ENCODE assay signal across 8 cellular contexts in genomic region chr11:60924110-60924905, GRCh38. TPM values are rescaled to one million over a fixed set of nuclear protein-coding genes. Genes with fewer than 3 reads are reported as not detected.
A peak's percentile ranks its signal among the peaks of the same experiment; 100 is the strongest.
DNase-seq lines count a peak whose midpoint lies in the region; ATAC-seq and TF ChIP-seq lines count a peak whose summit lies in the region.

TMEM132A (plus strand) TSS chr11:60924460; CDS start chr11:60924634, 174 bp downstream.

- DNase-seq in Caco-2 (peak; percentile 85 to 87), GM23248 (peak; percentile 86), NCI-H226 (peak; percentile 74), adipocyte (ENCODE audit: low read depth) (peak; percentile 87), Right ventricle myocardium superior (peak; percentile 83), omental fat pad (ENCODE audit: low spot score) (no peak)

- intact Hi-C loops in Caco-2 (cut with micrococcal nuclease; ENCODE audit: unreplicated experiment), result loop anchor here (1.0 kb wide), 1 partner anchor 10 kb away; the partner anchor contains the start of gene TMEM109
- intact Hi-C loops in Right ventricle myocardium superior (cut with DNase I), result no loop called here

- in situ Hi-C loops in GM23248 (cut with MboI), result no loop called here

- H3K9me3 Mint-ChIP-seq in Caco-2 (ENCODE audit: unreplicated experiment), result no peaks in the 10 kb centered on the region

- H3K27me3 Mint-ChIP-seq in Caco-2 (ENCODE audit: insufficient read depth, unreplicated experiment), result no peaks in the 10 kb centered on the region

- 2% methylated on average over 40 to 42 of the region's 69 CpGs for WGBS in GM23248 (ENCODE audit: low coverage in 1 of 2, low lambda C conversion rate in 2 of 2, missing lambda C conversion rate in 2 of 2), 2 experiments

- peak within 1 kb of the TSS; percentile 59 for H3K27ac Mint-ChIP-seq in Caco-2 (ENCODE audit: unreplicated experiment)

- BruUV-seq in Caco-2 (replicated peaks; lab: Mats Ljungman, UMichigan), result no TSS peak

- H4K20me1 ChIP-seq in GM23248 (ENCODE audit: insufficient read depth), result no peaks in the 10 kb centered on the region

- H3K4me1 ChIP-seq in Caco-2, result peaks cover 13% of the 10 kb centered on the region
- peaks cover 10% of the 10 kb centered on the region; the same call in 1 of the 2 replicates for H3K4me1 ChIP-seq in GM23248 (ENCODE audit: insufficient read depth)
- peaks cover 12% of the 10 kb centered on the region for H3K4me1 ChIP-seq in adipocyte (ENCODE audit: control insufficient read depth, insufficient read depth, low read length)

- H3K9ac ChIP-seq in GM23248, result peak within 1 kb of the TSS; percentile 60
- peak within 1 kb of the TSS; percentile 54 for H3K9ac ChIP-seq in adipocyte (ENCODE audit: low read length)

- peaks cover 11% of the 10 kb centered on the region for H3K79me2 ChIP-seq in GM23248 (ENCODE audit: insufficient read depth)

- POLR2A ChIA-PET in Caco-2 (lab: Charles Lee), result interaction anchor here (0.5 to 1.2 kb wide), 2 partner anchors 11 to 1085 kb away, joined by 3 to 12 read pairs; partner anchors contain the start of gene TMEM109

- TF ChIP-seq CTCF in Caco-2 (IDR thresholded peaks at IDR 0.05; ENCODE audit: insufficient read depth in 1 of 2, low read depth in 1 of 2, low read length in 1 of 2, severe bottlenecking in 1 of 2, unreplicated experiment in 1 of 2) (peak in 1 of 2 experiments; percentile 18), omental fat pad (IDR thresholded peaks at IDR 0.05) (no peak)

- peak within 1 kb of the TSS; percentile 64 for H3K4me2 ChIP-seq in GM23248 (ENCODE audit: unreplicated experiment)

- H2AFZ ChIP-seq in GM23248, result peak within 1 kb of the TSS; percentile 66

- H3K4me3 ChIP-seq in Caco-2 (ENCODE audit: low read depth, low read length) (peak within 1 kb of the TSS; percentile 71), GM23248 (peak within 1 kb of the TSS; percentile 72), adipocyte (ENCODE audit: low read length) (peak within 1 kb of the TSS; percentile 71)

- H3K27me3 ChIP-seq in Caco-2 (replicated peaks; ENCODE audit: control insufficient read depth, insufficient read depth, low read length) (no peaks in the 10 kb centered on the region), GM23248 (replicated peaks; ENCODE audit: insufficient read depth) (no peaks in the 10 kb centered on the region), adipocyte (replicated peaks; ENCODE audit: control insufficient read depth, insufficient read depth, low read length) (peaks cover 12% of the 10 kb centered on the region)

- peaks cover 13% of the 10 kb centered on the region for H3K4me1 Mint-ChIP-seq in Caco-2 (ENCODE audit: low read depth, unreplicated experiment)

- CTCF ChIA-PET in Caco-2 (lab: Charles Lee), result interaction anchor here (1.1 kb wide), 1 partner anchor 247 kb away, joined by 3 read pairs; no protein-coding TSS in a partner anchor

- H3F3A ChIP-seq in GM23248 (ENCODE audit: insufficient read depth), result no peaks in the 10 kb centered on the region

- H3K36me3 Mint-ChIP-seq in Caco-2 (ENCODE audit: insufficient read depth, unreplicated experiment), result peaks cover 29% of the 10 kb centered on the region

- H3K36me3 ChIP-seq in Caco-2 (ENCODE audit: control insufficient read depth, insufficient read depth, low read length), result no peaks in the 10 kb centered on the region
- no peaks in the 10 kb centered on the region for H3K36me3 ChIP-seq in GM23248 (ENCODE audit: low read depth)
- H3K36me3 ChIP-seq in adipocyte (ENCODE audit: control insufficient read depth, insufficient read depth, low read length, severe bottlenecking), result peaks cover 28% of the 10 kb centered on the region

- H3K9me3 ChIP-seq in Caco-2 (no peaks in the 10 kb centered on the region), GM23248 (ENCODE audit: low read depth) (no peaks in the 10 kb centered on the region), adipocyte (ENCODE audit: control insufficient read depth, low read length) (no peaks in the 10 kb centered on the region)

- no peaks in the 10 kb centered on the region for H3K9me2 ChIP-seq in GM23248 (ENCODE audit: insufficient read depth)

- peak within 1 kb of the TSS; percentile 90 for H3K4me3 Mint-ChIP-seq in Caco-2 (ENCODE audit: unreplicated experiment)

- H3K27ac ChIP-seq in GM23248, result no peak within 1 kb of the TSS

- ATAC-seq in Right ventricle myocardium superior (ENCODE audit: poor library complexity) (peak; percentile 84), omental fat pad (ENCODE audit: low FRiP score) (peak; percentile 52), GM19452 (IDR thresholded peaks at IDR 0.05; ENCODE audit: unreplicated experiment) (no peak), GM21737 (IDR thresholded peaks at IDR 0.05; ENCODE audit: unreplicated experiment) (no peak)

RNA-seq across cellular contexts. Expression of gene TMEM132A, which starts in this region (rescaled TPM):
- total RNA-seq in Caco-2 (2022) (86.6 and 97.3 TPM in 2 replicates), Right ventricle myocardium superior (6.5 TPM), omental fat pad (10 to 100 TPM in 1 of 4 donors, 1 to 10 TPM in 3; 2.9 to 11.3 (median 6.7) TPM)
- total RNA-seq in GM23248 (2014; rRNA removed; shearing (Covaris generic)), result 27.2 and 28.2 TPM in 2 replicates
- 10.1 and 12.2 TPM in 2 replicates for polyA plus RNA-seq in GM23248 (2016; fragmentation: Nextera tagmentation; extraction: Ambion mirVana)

Comparison
In these comparisons a context has a peak if more than half of its experiments do, and no peak if none do; other contexts are left out.
1. ATAC-seq: peak in Right ventricle myocardium superior (single experiment) and omental fat pad (single experiment); none in GM19452 (single experiment) and GM21737 (single experiment).
2. Peak in every context shown above with its lines, with median percentiles within 50 percentile points of each other: H3K4me3 ChIP-seq.